ENCODE assay signal across 7 cellular contexts in genomic region chr16:29328528-29328927, GRCh38.
DNase-seq lines count a peak whose midpoint lies in the region; ATAC-seq, FAIRE-seq and TF ChIP-seq lines count a peak whose summit lies in the region.
"Not testable (repeated sequence)": the region's sequence is repeated elsewhere in the genome, so short reads cannot be mapped to it uniquely, and the experiment has no call there.

No MANE protein-coding gene starts in this region.

- peak overlapping the region; percentile 5; the same call in 1 of the 3 replicates for H3K4me3 ChIP-seq in A549
- H3K4me3 ChIP-seq in GM23338; SJSA1; astrocyte (ENCODE audit: insufficient read depth, low read depth, low read length); endodermal cell (ENCODE audit: low read length); mesenchymal stem cell (ENCODE audit: insufficient read depth in 1 of 2, low read depth in 1 of 2, low read length in 2 of 2): not testable (repeated sequence)

- not testable (repeated sequence) for H3K23ac ChIP-seq in mesenchymal stem cell (ENCODE audit: low read length in 2 of 2)

- peak overlapping the region in 1 of 2 experiments; percentile 51 for H3K4ac ChIP-seq in mesenchymal stem cell (ENCODE audit: low read depth in 1 of 2, low read length in 2 of 2)

- peak; percentile 25 to 39; a peak in 3 of 5 replicates for TF ChIP-seq RAD21 in A549 (conservative IDR thresholded peaks at IDR 0.05 in 1 of 2, IDR thresholded peaks at IDR 0.05 in 1 of 2)

- peak overlapping the region; percentile 87 for H4K8ac ChIP-seq in mesenchymal stem cell (ENCODE audit: low read length)

- 5% methylated on average over 4 of the region's 11 CpGs for WGBS in A549 (ENCODE audit: missing lambda C conversion rate)
- 80 to 84% methylated on average over 7 to 11 of the region's 11 CpGs for WGBS in endodermal cell (ENCODE audit: insufficient coverage in 1 of 2, insufficient read length in 1 of 2), 2 experiments
- WGBS in mesenchymal stem cell: 64% methylated on average over 10 of the region's 11 CpGs

- H3K4me2 ChIP-seq in A549: peak overlapping the region; percentile 62
- not testable (repeated sequence) for H3K4me2 ChIP-seq in GM23338
- H3K4me2 ChIP-seq in astrocyte (ENCODE audit: low read length): peak overlapping the region; percentile 62
- H3K4me2 ChIP-seq in mesenchymal stem cell (ENCODE audit: low read length, poor library complexity, severe bottlenecking): peak overlapping the region; percentile 63

- peak overlapping the region; percentile 28 for H2BK15ac ChIP-seq in mesenchymal stem cell (ENCODE audit: low read depth, poor library complexity, severe bottlenecking)

- H4K91ac ChIP-seq in mesenchymal stem cell (ENCODE audit: low read length): peak overlapping the region; percentile 68

- H3F3A ChIP-seq in GM23338 (replicated peaks; ENCODE audit: low read depth): not testable (repeated sequence)

- not testable (repeated sequence) for H3K36me3 Mint-ChIP-seq in GM23338 (ENCODE audit: low read depth); astrocyte (ENCODE audit: low read depth, unreplicated experiment); endodermal cell (ENCODE audit: low read depth)

- H3K4me1 ChIP-seq in A549; GM23338 (ENCODE audit: insufficient read depth); astrocyte (ENCODE audit: insufficient read depth, low read length); endodermal cell (ENCODE audit: control insufficient read depth, insufficient read depth, low read length): not testable (repeated sequence)
- H3K4me1 ChIP-seq in SJSA1 (replicated peaks): peaks cover 21% of the 10 kb centered on the region
- H3K4me1 ChIP-seq in mesenchymal stem cell (ENCODE audit: control insufficient read depth, insufficient read depth, low read depth, low read length): peaks cover 12% of the 10 kb centered on the region

- H2BK120ac ChIP-seq in mesenchymal stem cell (ENCODE audit: low read depth, low read length): peak overlapping the region; percentile 5

- DNase-seq in A549 (ENCODE audit: low read depth in 1 of 2, low spot score in 1 of 2) (peak; percentile 20 to 21), HT1080 (ENCODE audit: low read depth) (peak; percentile 39), SJSA1 (ENCODE audit: low read depth in 1 of 2, low spot score in 2 of 2) (peak; percentile 68), mesenchymal stem cell (peak; percentile 31)
- not testable (repeated sequence) for DNase-seq in GM23338 (ENCODE audit: low spot score); astrocyte (ENCODE audit: low read depth); endodermal cell

- not testable (repeated sequence) for H3K4me1 Mint-ChIP-seq in GM23338; astrocyte (ENCODE audit: low read depth, unreplicated experiment); endodermal cell

- not testable (repeated sequence) for H3K9me3 Mint-ChIP-seq in GM23338; astrocyte (ENCODE audit: unreplicated experiment); endodermal cell

- H3K9me2 ChIP-seq in GM23338 (ENCODE audit: insufficient read depth): not testable (repeated sequence)

- not testable (repeated sequence) for H2AK5ac ChIP-seq in mesenchymal stem cell (ENCODE audit: low read length, severe bottlenecking)

- H3K27ac ChIP-seq in A549 (peak overlapping the region; percentile 15 to 55; a peak in 2 of 6 replicates), SJSA1 (peak overlapping the region; percentile 72)
- H3K27ac ChIP-seq in GM23338 (ENCODE audit: low read depth); astrocyte (ENCODE audit: low read depth, low read length); endodermal cell (ENCODE audit: low read depth, low read length); mesenchymal stem cell (ENCODE audit: low read length, poor library complexity, severe bottlenecking): not testable (repeated sequence)

- not testable (repeated sequence) for TF ChIP-seq POLR2A in A549 (IDR thresholded peaks at IDR 0.05; ENCODE audit: low read length)

- CTCF ChIA-PET in A549 (lab: Yijun Ruan, JAX): interaction anchor here (1.4 kb wide), 1 partner anchor 21 kb away, joined by 3 read pairs; no protein-coding TSS in a partner anchor

- not testable (repeated sequence) for H2AFZ ChIP-seq in GM23338; mesenchymal stem cell (ENCODE audit: low read depth, low read length)
- peak overlapping the region; percentile 17 for H2AFZ ChIP-seq in astrocyte (ENCODE audit: low read depth, low read length)

- H3K36me3 ChIP-seq in GM23338 (ENCODE audit: insufficient read depth); SJSA1; astrocyte (ENCODE audit: insufficient read depth, low read length); endodermal cell (ENCODE audit: control insufficient read depth, insufficient read depth, low read length); mesenchymal stem cell (ENCODE audit: control insufficient read depth in 1 of 2, insufficient read depth in 2 of 2, low read depth in 1 of 2, low read length in 2 of 2): not testable (repeated sequence)

- peak overlapping the region; percentile 43 to 62 for H3K18ac ChIP-seq in mesenchymal stem cell (ENCODE audit: low read depth in 1 of 2, low read length in 2 of 2)

- H4K20me1 ChIP-seq in GM23338 (replicated peaks; ENCODE audit: insufficient read depth); astrocyte (ENCODE audit: insufficient read depth, low read length): not testable (repeated sequence)

- H2BK5ac ChIP-seq in mesenchymal stem cell (ENCODE audit: low read depth, low read length, poor library complexity, severe bottlenecking): not testable (repeated sequence)

- H3K14ac ChIP-seq in mesenchymal stem cell (ENCODE audit: low read length in 2 of 2): peak overlapping the region in 1 of 2 experiments; percentile 84

- TF ChIP-seq EP300 in A549 (IDR thresholded peaks at IDR 0.05): not testable (repeated sequence)

- TF ChIP-seq CTCF in A549 (IDR thresholded peaks at IDR 0.05) (peak; percentile 12; the same call in 1 of the 3 replicates), GM23338 (conservative IDR thresholded peaks at IDR 0.05; ENCODE audit: low read depth in 2 of 2) (peak; percentile 10 to 30; a peak in 2 of 4 replicates), endodermal cell (conservative IDR thresholded peaks at IDR 0.05) (peak; percentile 32)
- TF ChIP-seq CTCF in astrocyte (IDR thresholded peaks at IDR 0.05; ENCODE audit: insufficient read depth, low read depth, low read length): not testable (repeated sequence)

- POLR2A ChIA-PET in A549 (lab: Yijun Ruan, JAX): not testable (repeated sequence)

- H3K27me3 ChIP-seq in GM23338 (ENCODE audit: insufficient read depth); SJSA1 (replicated peaks); astrocyte (ENCODE audit: insufficient read depth, low read length); endodermal cell (ENCODE audit: control insufficient read depth, insufficient read depth, low read length, poor library complexity, severe bottlenecking); mesenchymal stem cell (ENCODE audit: control insufficient read depth in 1 of 2, insufficient read depth in 1 of 2, low read length in 2 of 2): not testable (repeated sequence)

- H3K79me2 ChIP-seq in GM23338 (replicated peaks; ENCODE audit: insufficient read depth); astrocyte (ENCODE audit: insufficient read depth, low read length): not testable (repeated sequence)

- not testable (repeated sequence) for H3K9me3 ChIP-seq in A549; SJSA1 (replicated peaks); astrocyte (ENCODE audit: insufficient read depth, low read depth, low read length); endodermal cell (ENCODE audit: control insufficient read depth, low read length); mesenchymal stem cell (ENCODE audit: control insufficient read depth, low read length)

- H3K27me3 Mint-ChIP-seq in GM23338 (ENCODE audit: insufficient read depth, low read depth, poor library complexity); endodermal cell (ENCODE audit: insufficient read depth): not testable (repeated sequence)
- peaks cover 16% of the 10 kb centered on the region for H3K27me3 Mint-ChIP-seq in astrocyte (ENCODE audit: low read depth, unreplicated experiment)

- peak; percentile 91 to 92 for ATAC-seq in A549
- ATAC-seq in GM23338: peak; percentile 29

- not testable (repeated sequence) for H3K4me3 Mint-ChIP-seq in GM23338; astrocyte (ENCODE audit: unreplicated experiment); endodermal cell

- not testable (repeated sequence) for FAIRE-seq in A549 (lab: Jason Lieb, UNC); astrocyte (lab: Jason Lieb, UNC)

- H3K27ac Mint-ChIP-seq in GM23338; astrocyte (ENCODE audit: unreplicated experiment); endodermal cell: not testable (repeated sequence)

- not testable (repeated sequence) for H3K9ac ChIP-seq in astrocyte (ENCODE audit: low read length); endodermal cell (ENCODE audit: extremely low read depth, low read length, poor library complexity, severe bottlenecking); mesenchymal stem cell (ENCODE audit: low read length)

- not testable (repeated sequence) for H3K79me1 ChIP-seq in mesenchymal stem cell (replicated peaks; ENCODE audit: low read length, poor library complexity, severe bottlenecking)

- H2BK12ac ChIP-seq in mesenchymal stem cell (ENCODE audit: low read length in 2 of 2): peak overlapping the region in 1 of 2 experiments; percentile 86

TF ChIP-seq in A549, 52 proteins besides CTCF, POLR2A, EP300 and RAD21:
- TF ChIP-seq SMC3 (IDR thresholded peaks at IDR 0.05) (peak; percentile 50), FOSL2 (CRISPR knock-in tag; IDR thresholded peaks at IDR 0.05) (peak; percentile 56)
- not testable (repeated sequence) for TF ChIP-seq FOSL2 (IDR thresholded peaks at IDR 0.05)
